Comparison of ENCODE assay signal across 8 cellular contexts in the genomic region with DNA sequence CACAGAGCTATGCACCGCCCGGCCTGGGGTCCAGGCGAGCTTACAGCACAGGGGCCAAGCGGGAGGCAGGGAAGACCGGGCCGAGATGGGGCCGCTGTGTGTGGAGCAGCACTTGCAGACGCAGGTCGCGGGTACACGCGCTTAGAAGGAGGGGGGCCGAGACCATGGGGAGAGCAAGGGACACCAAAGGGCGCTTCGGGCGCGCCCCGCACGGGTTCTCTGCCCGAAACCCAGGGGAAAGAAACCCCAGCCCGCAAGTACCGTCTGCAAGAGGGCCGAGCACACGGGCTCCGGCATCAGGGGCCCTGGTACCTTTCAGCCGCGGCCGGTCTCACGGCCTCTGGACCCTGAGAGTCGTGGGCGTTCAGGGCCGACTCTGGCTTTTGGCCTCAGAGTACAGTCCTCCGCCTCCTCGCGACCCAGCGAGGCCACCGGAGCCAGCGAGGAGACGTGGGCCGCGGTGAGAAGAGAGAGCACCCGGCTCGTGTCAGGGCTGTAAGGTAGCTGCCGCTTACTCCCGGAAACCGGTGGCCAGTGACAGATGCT.
DNase-seq lines count a peak whose midpoint lies in the region; ATAC-seq and TF ChIP-seq lines count a peak whose summit lies in the region.

No MANE protein-coding gene starts in this region.

- peak; percentile 2 for ATAC-seq in HG03039 (IDR thresholded peaks at IDR 0.05; ENCODE audit: unreplicated experiment)
- ATAC-seq in HG03460 (IDR thresholded peaks at IDR 0.05; ENCODE audit: unreplicated experiment), result no peak

- DNase-seq in GM03348 (ENCODE audit: low spot score), result peak; percentile 2
- DNase-seq in activated T-cell treated with anti-CD3 and anti-CD28 coated beads, Interleukin-2, amount 50 U/mL, for 1 hour, result peak; percentile 31
- DNase-seq in foreskin fibroblast, result peak in 1 of 2 donors; percentile 13
- DNase-seq in pons (ENCODE audit: low spot score), result peak; percentile 1
- DNase-seq in UCSD-AML1 (lab: John Stamatoyannopoulos, UW; ENCODE audit: unreplicated experiment), result no peak
- DNase-seq in NOMO-1 treated with dmso at 0.1 percent for 144 hours (lab: John Stamatoyannopoulos, UW; ENCODE audit: unreplicated experiment), result no peak

- no peak for TF ChIP-seq CTCF in foreskin fibroblast (IDR thresholded peaks at IDR 0.05; ENCODE audit: low read depth, low read length)

- peak overlapping the region; percentile 78 to 85 for H3K4me3 ChIP-seq in foreskin fibroblast (ENCODE audit: low read depth in 1 of 2, low read length in 2 of 2)

Comparison
In these comparisons a context has a peak if more than half of its experiments do, and no peak if none do; other contexts are left out.
1. DNase-seq: peak in GM03348 (single experiment), activated T-cell treated with anti-CD3 and anti-CD28 coated beads, Interleukin-2, amount 50 U/mL, for 1 hour (single experiment) and pons (single experiment); none in UCSD-AML1 (single experiment) and NOMO-1 treated with dmso at 0.1 percent for 144 hours (single experiment).